29 cellular contexts compared by ENCODE assay signal in genomic region chr17:79189264-79189663, GRCh38.
DNase-seq lines count a peak whose midpoint lies in the region; ATAC-seq and TF ChIP-seq lines count a peak whose summit lies in the region.
"Had no signal": no experiment of that assay in that cellular context is flagged by ENCODE, and none has a peak within 500 bp of the region (broad histone marks: within the 10 kb centered on the region; RNA-seq: fewer than 3 reads in every experiment).

No MANE protein-coding gene starts in this region.

- H3K9me3 ChIP-seq in WERI-Rb-1 (ENCODE audit: severe bottlenecking) (no peaks in the 10 kb centered on the region), stomach (no peaks in the 10 kb centered on the region)
- H3K9me3 ChIP-seq: BE2C, MG63, Peyer's patch had no signal

- no peak overlapping the region for H3K4me3 ChIP-seq in WERI-Rb-1 (ENCODE audit: low read depth, low read length)
- no peak overlapping the region for H3K4me3 ChIP-seq in stomach
- H3K4me3 ChIP-seq: GM12878, MG63, Peyer's patch, SK-N-MC had no signal

- TF ChIP-seq CTCF in WERI-Rb-1 (IDR thresholded peaks at IDR 0.05; ENCODE audit: low read depth, low read length) (no peak), stomach (IDR thresholded peaks at IDR 0.05) (no peak)

- no peak for TF ChIP-seq POLR2A in stomach (IDR thresholded peaks at IDR 0.05)

- H3K4me1 ChIP-seq in stomach, result no peaks in the 10 kb centered on the region
- H3K4me1 ChIP-seq: BE2C, Peyer's patch had no signal

- H3K36me3 Mint-ChIP-seq in activated naive CD4-positive, alpha-beta T cell treated with anti-CD3 and anti-CD28 coated beads, Interleukin-2, amount 50 U/mL, for 24 hours, result no peaks in the 10 kb centered on the region
- H3K36me3 Mint-ChIP-seq: CD4-positive, CD25-positive, alpha-beta regulatory T cell had no signal

- ATAC-seq in GM18867 (IDR thresholded peaks at IDR 0.05; ENCODE audit: unreplicated experiment), result no peak
- ATAC-seq: GM12878 had no signal

- no peak for DNase-seq in activated naive CD4-positive, alpha-beta T cell treated with Interleukin-2 at 50 U/mL for 16 hours
- DNase-seq in NCI-H69 (lab: John Stamatoyannopoulos, UW) (peak; percentile 54), WERI-Rb-1 (peak; percentile 92), stomach (no peak), DMS53 treated with DMSO at 0.1 percent for 48 hours (lab: John Stamatoyannopoulos, UW; ENCODE audit: unreplicated experiment) (no peak)
- DNase-seq: 8988T; ACHN; BE2C; CD4-positive, CD25-positive, alpha-beta regulatory T cell; DMS79; EL; GDM1; GOT3; HCEC 1CT; KG1; MG63; NCI-H1105 treated with DMSO at 0.1 percent for 48 hours; NCI-H146; NCI-H2029 treated with DMSO at 0.1 percent for 48 hours; NCI-H2227 treated with DMSO at 0.1 percent for 48 hours; NCI-H510A; NCI-H774; OCI-M1; Peyer's patch; SIG-M5 had no signal

- no peak overlapping the region for H3K4me3 Mint-ChIP-seq in activated naive CD4-positive, alpha-beta T cell treated with anti-CD3 and anti-CD28 coated beads, Interleukin-2, amount 50 U/mL, for 24 hours

- H3K36me3 ChIP-seq in WERI-Rb-1 (no peaks in the 10 kb centered on the region; the same call in 1 of the 2 replicates), stomach (no peaks in the 10 kb centered on the region)
- H3K36me3 ChIP-seq: BE2C, MG63, Peyer's patch had no signal

- H3K4me1 Mint-ChIP-seq in activated naive CD4-positive, alpha-beta T cell treated with anti-CD3 and anti-CD28 coated beads, Interleukin-2, amount 50 U/mL, for 24 hours, result no peaks in the 10 kb centered on the region
- H3K4me1 Mint-ChIP-seq: CD4-positive, CD25-positive, alpha-beta regulatory T cell had no signal

- H3K27me3 Mint-ChIP-seq in activated naive CD4-positive, alpha-beta T cell treated with anti-CD3 and anti-CD28 coated beads, Interleukin-2, amount 50 U/mL, for 24 hours, result peaks cover 39% of the 10 kb centered on the region

- H3K27ac Mint-ChIP-seq in activated naive CD4-positive, alpha-beta T cell treated with anti-CD3 and anti-CD28 coated beads, Interleukin-2, amount 50 U/mL, for 24 hours, result peak overlapping the region; percentile 25

- TF ChIP-seq EP300 in stomach (IDR thresholded peaks at IDR 0.05), result no peak

- no peaks in the 10 kb centered on the region for H3K27me3 ChIP-seq in WERI-Rb-1 (ENCODE audit: insufficient read depth, low read depth, severe bottlenecking)
- peaks cover 21 to 100% (median 56%) of the 10 kb centered on the region in 3 donors for H3K27me3 ChIP-seq in stomach

- 55 to 70% (median 62%) methylated on average over 12 of the region's 12 CpGs for WGBS in stomach, 5 donors

- H3K27ac ChIP-seq in WERI-Rb-1 (peak overlapping the region; percentile 75), stomach (no peak overlapping the region)
- H3K27ac ChIP-seq: Peyer's patch, SK-N-MC had no signal

- H3K9me3 Mint-ChIP-seq in activated naive CD4-positive, alpha-beta T cell treated with anti-CD3 and anti-CD28 coated beads, Interleukin-2, amount 50 U/mL, for 24 hours, result no peaks in the 10 kb centered on the region
- H3K9me3 Mint-ChIP-seq: CD4-positive, CD25-positive, alpha-beta regulatory T cell had no signal

- intact Hi-C loops in stomach (cut with DNase I; ENCODE audit: low total_unique reads), result no loop called here

Comparison
In these comparisons a context has a peak if more than half of its experiments do, and no peak if none do; other contexts are left out.
1. DNase-seq: peak in NCI-H69 (single experiment) and WERI-Rb-1 (single experiment); none in activated naive CD4-positive, alpha-beta T cell treated with Interleukin-2 at 50 U/mL for 16 hours (single experiment), stomach (single experiment) and DMS53 treated with DMSO at 0.1 percent for 48 hours (single experiment).